12 cellular contexts compared by ENCODE assay signal in genomic region chr15:60551147-60551780, GRCh38.
DNase-seq lines count a peak whose midpoint lies in the region; ATAC-seq and TF ChIP-seq lines count a peak whose summit lies in the region.
"Had no signal": no experiment of that assay in that cellular context is flagged by ENCODE, and none has a peak within 500 bp of the region (broad histone marks: within the 10 kb centered on the region; RNA-seq: fewer than 3 reads in every experiment).

No MANE protein-coding gene starts in this region.

- no peaks in the 10 kb centered on the region for H3K27me3 Mint-ChIP-seq in activated naive CD8-positive, alpha-beta T cell treated with anti-CD3 and anti-CD28 coated beads, Interleukin-2, amount 10 ng/mL, durations not matched to agents 7 days and 5 days

- H3K4me3 ChIP-seq in GM12864 (ENCODE audit: low read depth, low read length) (no peak overlapping the region), esophagus muscularis mucosa (no peak overlapping the region)
- H3K4me3 ChIP-seq: vagina had no signal

- H3K27ac Mint-ChIP-seq in activated naive CD8-positive, alpha-beta T cell treated with anti-CD3 and anti-CD28 coated beads, Interleukin-2, amount 10 ng/mL, durations not matched to agents 7 days and 5 days = peak overlapping the region; percentile 83

- POLR2A ChIA-PET in activated naive CD8-positive, alpha-beta T cell treated with anti-CD3 and anti-CD28 coated beads, Interleukin-2, amount 10 ng/mL, durations not matched to agents 7 days and 5 days (lab: Charles Lee) = interaction anchor here (0.6 to 4.6 kb wide), 14 partner anchors 9 to 153 kb away, joined by 3 to 25 read pairs (median 4); no protein-coding TSS in a partner anchor

- no peaks in the 10 kb centered on the region for H3K27me3 ChIP-seq in esophagus muscularis mucosa
- H3K27me3 ChIP-seq: vagina had no signal

- peaks cover 71% of the 10 kb centered on the region for H3K4me1 Mint-ChIP-seq in activated naive CD8-positive, alpha-beta T cell treated with anti-CD3 and anti-CD28 coated beads, Interleukin-2, amount 10 ng/mL, durations not matched to agents 7 days and 5 days

- whole genome bisulfite sequencing in esophagus muscularis mucosa = 79% methylated on average over 4 of the region's 4 CpGs

- H3K36me3 Mint-ChIP-seq in activated naive CD8-positive, alpha-beta T cell treated with anti-CD3 and anti-CD28 coated beads, Interleukin-2, amount 10 ng/mL, durations not matched to agents 7 days and 5 days = peaks cover 31% of the 10 kb centered on the region

- no peaks in the 10 kb centered on the region for H3K9me3 ChIP-seq in esophagus muscularis mucosa
- H3K9me3 ChIP-seq: vagina had no signal

- intact Hi-C loops in esophagus muscularis mucosa (cut with DNase I) = no loop called here

- DNase-seq in GM12864 (ENCODE audit: low read depth) (peak; percentile 55), NCI-H524 (lab: John Stamatoyannopoulos, UW) (no peak), esophagus muscularis mucosa (ENCODE audit: extremely low spot score) (no peak)
- no peak for DNase-seq in activated naive CD8-positive, alpha-beta T cell treated with anti-CD3 and anti-CD28 coated beads, Interleukin-2, amount 10 ng/mL, durations not matched to agents 7 days and 5 days
- DNase-seq: NCI-H510A, SIG-M5 had no signal

- peak overlapping the region; percentile 59 for H3K4me3 Mint-ChIP-seq in activated naive CD8-positive, alpha-beta T cell treated with anti-CD3 and anti-CD28 coated beads, Interleukin-2, amount 10 ng/mL, durations not matched to agents 7 days and 5 days

- no peak for TF ChIP-seq EP300 in esophagus muscularis mucosa (IDR thresholded peaks at IDR 0.05)

- H3K4me1 ChIP-seq in esophagus muscularis mucosa = peaks cover 4 to 23% (median 9%) of the 10 kb centered on the region in 4 donors
- H3K4me1 ChIP-seq: vagina had no signal

- H3K9me3 Mint-ChIP-seq in activated naive CD8-positive, alpha-beta T cell treated with anti-CD3 and anti-CD28 coated beads, Interleukin-2, amount 10 ng/mL, durations not matched to agents 7 days and 5 days = peaks cover 2% of the 10 kb centered on the region

- H3K27ac ChIP-seq in esophagus muscularis mucosa (replicated peaks in 1 of 4) = no peak overlapping the region
- H3K27ac ChIP-seq: epithelial cell of prostate, vagina had no signal

- no peaks in the 10 kb centered on the region for H3K36me3 ChIP-seq in esophagus muscularis mucosa
- H3K36me3 ChIP-seq: vagina had no signal

- TF ChIP-seq POLR2A in GM18505 (IDR thresholded peaks at IDR 0.05; ENCODE audit: borderline replicate concordance, extremely low read depth, insufficient read depth, insufficient read length) (no peak), esophagus muscularis mucosa (IDR thresholded peaks at IDR 0.05; ENCODE audit: low read depth) (no peak)

- TF ChIP-seq CTCF in GM12864 (IDR thresholded peaks at IDR 0.05; ENCODE audit: low read depth, low read length, missing control alignments) (no peak), esophagus muscularis mucosa (IDR thresholded peaks at IDR 0.05) (no peak)

- ATAC-seq in GM19372 (IDR thresholded peaks at IDR 0.05; ENCODE audit: low read depth, unreplicated experiment) (peak; percentile 52), HG03175 (IDR thresholded peaks at IDR 0.05; ENCODE audit: unreplicated experiment) (peak; percentile 50), GM18517 (IDR thresholded peaks at IDR 0.05; ENCODE audit: unreplicated experiment) (no peak), GM18505 (IDR thresholded peaks at IDR 0.05; ENCODE audit: unreplicated experiment) (no peak)
- peak; percentile 61 for ATAC-seq in activated naive CD8-positive, alpha-beta T cell treated with anti-CD3 and anti-CD28 coated beads, Interleukin-2, amount 10 ng/mL, durations not matched to agents 7 days and 5 days (ENCODE audit: low read depth)

Comparison
In these comparisons a context has a peak if more than half of its experiments do, and no peak if none do; other contexts are left out.
1. ATAC-seq: peak in GM19372 (single experiment), HG03175 (single experiment) and activated naive CD8-positive, alpha-beta T cell treated with anti-CD3 and anti-CD28 coated beads, Interleukin-2, amount 10 ng/mL, durations not matched to agents 7 days and 5 days (single experiment); none in GM18517 (single experiment) and GM18505 (single experiment).